ENCODE assay signal across 8 cellular contexts in the genomic region with DNA sequence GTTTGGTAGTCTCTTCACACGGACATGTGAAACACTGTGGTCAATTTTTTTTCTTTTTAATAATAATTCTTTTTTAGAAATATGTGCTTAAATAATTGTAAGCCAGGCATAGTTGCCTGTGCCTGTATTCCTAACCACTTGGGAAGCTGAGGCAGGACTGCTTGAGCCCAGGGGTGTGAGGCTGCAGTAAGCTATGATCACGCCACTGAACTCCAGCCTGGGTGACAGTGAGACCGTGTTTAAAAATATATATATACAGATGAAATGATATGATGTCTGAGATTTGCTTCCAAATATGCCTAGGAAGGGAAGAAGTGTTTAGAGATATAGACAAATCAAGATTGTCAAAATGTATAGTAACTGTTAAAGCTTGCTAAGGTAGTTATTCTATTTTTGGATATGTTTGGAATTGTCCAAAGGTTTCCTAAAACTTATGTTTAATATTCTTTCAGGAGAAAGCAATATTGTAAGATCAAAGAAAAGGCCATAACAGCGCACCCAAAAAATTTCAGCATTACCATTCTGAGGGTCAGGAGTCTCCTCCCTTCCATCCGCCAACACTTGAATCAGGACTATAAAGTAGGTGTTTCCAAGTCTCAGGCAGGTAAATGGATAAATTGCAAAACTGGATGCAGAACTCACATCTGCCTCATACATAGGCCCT. TPM values are rescaled to one million over a fixed set of nuclear protein-coding genes. Genes with fewer than 3 reads are reported as not detected.
DNase-seq lines count a peak whose midpoint lies in the region; ATAC-seq and TF ChIP-seq lines count a peak whose summit lies in the region.

No MANE protein-coding gene starts in this region.

- POLR2A ChIA-PET in activated naive CD8-positive, alpha-beta T cell treated with anti-CD3 and anti-CD28 coated beads, Interleukin-2, amount 10 ng/mL, durations not matched to agents 7 days and 5 days (lab: Charles Lee), result interaction anchor here (0.6 to 3.5 kb wide), 28 partner anchors 9 to 194 kb away, joined by 3 to 51 read pairs (median 4); a partner anchor contains a TSS

- H3K4me3 ChIP-seq in kidney epithelial cell (ENCODE audit: low read depth, low read length), result peak overlapping the region; percentile 74
- H3K4me3 ChIP-seq in thymus (ENCODE audit: low read length), result peak overlapping the region; percentile 92

- 59% methylated on average over 5 of the region's 5 CpGs for WGBS in thymus

- peak overlapping the region; percentile 99 for H3K4me3 Mint-ChIP-seq in activated T-cell treated with anti-CD3 and anti-CD28 coated beads, Interleukin-2, amount 50 U/mL, for 24 hours
- H3K4me3 Mint-ChIP-seq in activated naive CD8-positive, alpha-beta T cell treated with anti-CD3 and anti-CD28 coated beads, Interleukin-2, amount 10 ng/mL, durations not matched to agents 7 days and 5 days, result peak overlapping the region; percentile 88

- H3K4me1 ChIP-seq in thymus (ENCODE audit: control insufficient read depth, insufficient read depth, low read length), result peaks cover 3% of the 10 kb centered on the region

- H3K36me3 ChIP-seq in kidney epithelial cell (ENCODE audit: control insufficient read depth, insufficient read depth, low read length) (no peaks in the 10 kb centered on the region), thymus (ENCODE audit: control insufficient read depth, insufficient read depth) (no peaks in the 10 kb centered on the region)

- no peaks in the 10 kb centered on the region for H3K9me3 Mint-ChIP-seq in activated T-cell treated with anti-CD3 and anti-CD28 coated beads, Interleukin-2, amount 50 U/mL, for 24 hours
- H3K9me3 Mint-ChIP-seq in activated naive CD8-positive, alpha-beta T cell treated with anti-CD3 and anti-CD28 coated beads, Interleukin-2, amount 10 ng/mL, durations not matched to agents 7 days and 5 days, result no peaks in the 10 kb centered on the region

- peak overlapping the region; percentile 97 for H3K27ac Mint-ChIP-seq in activated T-cell treated with anti-CD3 and anti-CD28 coated beads, Interleukin-2, amount 50 U/mL, for 24 hours
- peak overlapping the region; percentile 92 for H3K27ac Mint-ChIP-seq in activated naive CD8-positive, alpha-beta T cell treated with anti-CD3 and anti-CD28 coated beads, Interleukin-2, amount 10 ng/mL, durations not matched to agents 7 days and 5 days

- peaks cover 49% of the 10 kb centered on the region for H3K36me3 Mint-ChIP-seq in activated T-cell treated with anti-CD3 and anti-CD28 coated beads, Interleukin-2, amount 50 U/mL, for 24 hours (ENCODE audit: low read depth)
- peaks cover 32% of the 10 kb centered on the region for H3K36me3 Mint-ChIP-seq in activated naive CD8-positive, alpha-beta T cell treated with anti-CD3 and anti-CD28 coated beads, Interleukin-2, amount 10 ng/mL, durations not matched to agents 7 days and 5 days

- H3K27me3 Mint-ChIP-seq in activated T-cell treated with anti-CD3 and anti-CD28 coated beads, Interleukin-2, amount 50 U/mL, for 24 hours, result no peaks in the 10 kb centered on the region
- no peaks in the 10 kb centered on the region for H3K27me3 Mint-ChIP-seq in activated naive CD8-positive, alpha-beta T cell treated with anti-CD3 and anti-CD28 coated beads, Interleukin-2, amount 10 ng/mL, durations not matched to agents 7 days and 5 days

- H3K27ac ChIP-seq in thymus (ENCODE audit: low read depth), result peak overlapping the region; percentile 99

- no peaks in the 10 kb centered on the region for H3K9me3 ChIP-seq in thymus (ENCODE audit: control insufficient read depth)

- no peak for TF ChIP-seq CTCF in kidney epithelial cell (IDR thresholded peaks at IDR 0.05; ENCODE audit: insufficient read depth, low read length, poor library complexity, severe bottlenecking)

- ATAC-seq in HG03135 (IDR thresholded peaks at IDR 0.05; ENCODE audit: unreplicated experiment), result peak; percentile 3
- ATAC-seq in activated naive CD8-positive, alpha-beta T cell treated with anti-CD3 and anti-CD28 coated beads, Interleukin-2, amount 10 ng/mL, durations not matched to agents 7 days and 5 days (ENCODE audit: low read depth), result peak; percentile 30

- no peaks in the 10 kb centered on the region for H3K27me3 ChIP-seq in kidney epithelial cell (ENCODE audit: control insufficient read depth, insufficient read depth, low read length)
- H3K27me3 ChIP-seq in thymus (ENCODE audit: control insufficient read depth, insufficient read depth), result no peaks in the 10 kb centered on the region

- peaks cover 58% of the 10 kb centered on the region for H3K4me1 Mint-ChIP-seq in activated T-cell treated with anti-CD3 and anti-CD28 coated beads, Interleukin-2, amount 50 U/mL, for 24 hours (ENCODE audit: low read depth)
- H3K4me1 Mint-ChIP-seq in activated naive CD8-positive, alpha-beta T cell treated with anti-CD3 and anti-CD28 coated beads, Interleukin-2, amount 10 ng/mL, durations not matched to agents 7 days and 5 days, result peaks cover 41% of the 10 kb centered on the region

- DNase-seq in activated T-cell treated with anti-CD3 and anti-CD28 coated beads, Interleukin-2, amount 50 U/mL, for 24 hours, result no peak
- DNase-seq in activated T-cell treated with anti-CD3 and anti-CD28 coated beads for 4 hours (no peak), kidney epithelial cell (ENCODE audit: low read depth) (no peak), NCI-H345 (lab: John Stamatoyannopoulos, UW) (no peak), NK-92 (lab: John Stamatoyannopoulos, UW; ENCODE audit: unreplicated experiment) (no peak)
- DNase-seq in activated naive CD8-positive, alpha-beta T cell treated with anti-CD3 and anti-CD28 coated beads, Interleukin-2, amount 10 ng/mL, durations not matched to agents 7 days and 5 days, result no peak

RNA-seq across cellular contexts. Expression of a gene that starts 0.6 kb away (rescaled TPM):
- total RNA-seq in activated naive CD8-positive, alpha-beta T cell treated with anti-CD3 and anti-CD28 coated beads, Interleukin-2, amount 10 ng/mL, durations not matched to agents 7 days and 5 days, result 10 to 100 TPM; 92.5 to 94.2 TPM
- 109 and 135 TPM in 2 replicates for total RNA-seq in kidney epithelial cell
- 64.5 TPM for polyA plus RNA-seq in thymus

RNA-seq across cellular contexts. Expression of a gene that starts 56.0 kb away (rescaled TPM):
- 10 to 100 TPM; 82.2 to 84.2 TPM for total RNA-seq in activated naive CD8-positive, alpha-beta T cell treated with anti-CD3 and anti-CD28 coated beads, Interleukin-2, amount 10 ng/mL, durations not matched to agents 7 days and 5 days
- 136 and 149 TPM in 2 replicates for total RNA-seq in kidney epithelial cell
- polyA plus RNA-seq in thymus, result 91.8 TPM

RNA-seq across cellular contexts. Expression of a gene that starts 56.3 kb away (rescaled TPM):
- 10 to 100 TPM; 89.4 to 89.8 TPM for total RNA-seq in activated naive CD8-positive, alpha-beta T cell treated with anti-CD3 and anti-CD28 coated beads, Interleukin-2, amount 10 ng/mL, durations not matched to agents 7 days and 5 days
- total RNA-seq in kidney epithelial cell, result 334 and 360 TPM in 2 replicates
- 94.1 TPM for polyA plus RNA-seq in thymus
